1 cellular context compared by ENCODE assay signal in genomic region chr7:4648111-4648510, GRCh38.
TF ChIP-seq lines count a peak whose summit lies in the region.

No MANE protein-coding gene starts in this region.

TF ChIP-seq in K562, 482 proteins besides CTCF, POLR2A, EP300 and RAD21 (continued from another document):
- TF ChIP-seq ARHGAP35 (IDR thresholded peaks at IDR 0.05; ENCODE audit: partially characterized antibody) (no peak), E2F1 (CRISPR knock-in tag; IDR thresholded peaks at IDR 0.05) (no peak), NR2C2 (CRISPR knock-in tag; IDR thresholded peaks at IDR 0.05) (no peak), NR2C2 (tag; IDR thresholded peaks at IDR 0.05) (no peak), SRSF7 (optimal IDR thresholded peaks at IDR 0.05; ENCODE audit: low read depth, low read length) (no peak), KDM4B (IDR thresholded peaks at IDR 0.05; ENCODE audit: borderline replicate concordance in 2 of 2, low read depth in 1 of 2) (no peak), E2F5 (CRISPR knock-in tag; IDR thresholded peaks at IDR 0.05) (no peak), ZNF274 (IDR thresholded peaks at IDR 0.05; ENCODE audit: borderline replicate concordance, low read depth, low read length) (no peak), ZNF830 (CRISPR knock-in tag; IDR thresholded peaks at IDR 0.05) (no peak), GTF3C2 (IDR thresholded peaks at IDR 0.05; ENCODE audit: borderline replicate concordance, extremely low read depth, insufficient read length) (no peak), ZNF398 (CRISPR knock-in tag; IDR thresholded peaks at IDR 0.05) (no peak), HDGF (IDR thresholded peaks at IDR 0.05) (no peak), PCBP2 (IDR thresholded peaks at IDR 0.05; ENCODE audit: low read depth, low read length, poor library complexity, severe bottlenecking) (no peak)
TF ChIP-seq in K562: peak in this region for 0.
